In genomic region chr19:15450528-15450890, GRCh38 we compare ENCODE assay signal across 2 cellular contexts.
TF ChIP-seq lines count a peak whose summit lies in the region.

No MANE protein-coding gene starts in this region.

TF ChIP-seq in IMR-90, 13 proteins besides CTCF, POLR2A, EP300 and RAD21:
- no peak for TF ChIP-seq NFE2L2 (IDR thresholded peaks at IDR 0.05; ENCODE audit: low read depth, low read length)
- no peak for TF ChIP-seq ELK1 (IDR thresholded peaks at IDR 0.05; ENCODE audit: borderline replicate concordance, low read depth, low read length)
- TF ChIP-seq CEBPB (IDR thresholded peaks at IDR 0.05; ENCODE audit: low read depth, low read length), result no peak
- no peak for TF ChIP-seq RCOR1 (IDR thresholded peaks at IDR 0.05; ENCODE audit: insufficient replicate concordance, low read length)
- no peak for TF ChIP-seq FOS (IDR thresholded peaks at IDR 0.05; ENCODE audit: low read depth, low read length)
- TF ChIP-seq RFX5 (IDR thresholded peaks at IDR 0.05; ENCODE audit: low read depth, low read length), result no peak
- TF ChIP-seq MAFK (IDR thresholded peaks at IDR 0.05; ENCODE audit: low read depth, low read length), result no peak

TF ChIP-seq in HEK293T, 16 proteins besides CTCF, POLR2A, EP300 and RAD21:
- TF ChIP-seq ZNF384 (IDR thresholded peaks at IDR 0.05) (no peak), ELF4 (IDR thresholded peaks at IDR 0.05) (no peak), FOXA1 (IDR thresholded peaks at IDR 0.05) (no peak), FOXM1 (IDR thresholded peaks at IDR 0.05; ENCODE audit: borderline replicate concordance) (no peak), LEF1 (IDR thresholded peaks at IDR 0.05; ENCODE audit: borderline replicate concordance) (no peak), BHLHE40 (IDR thresholded peaks at IDR 0.05; ENCODE audit: borderline replicate concordance) (no peak), FOXK2 (IDR thresholded peaks at IDR 0.05) (no peak), PKNOX1 (IDR thresholded peaks at IDR 0.05) (no peak), TARDBP (IDR thresholded peaks at IDR 0.05) (no peak), SP1 (IDR thresholded peaks at IDR 0.05) (no peak), NFRKB (IDR thresholded peaks at IDR 0.05) (no peak)
